In genomic region chr19:54186934-54187381, GRCh38 we compare ENCODE assay signal across 12 cellular contexts. TPM values are rescaled to one million over a fixed set of nuclear protein-coding genes. Genes with fewer than 3 reads are reported as not detected.
A peak's percentile ranks its signal among the peaks of the same experiment; 100 is the strongest.
DNase-seq lines count a peak whose midpoint lies in the region; ATAC-seq, FAIRE-seq and TF ChIP-seq lines count a peak whose summit lies in the region.
"Had no signal": no experiment of that assay in that cellular context is flagged by ENCODE, and none has a peak within 500 bp of the region (broad histone marks: within the 10 kb centered on the region; RNA-seq: fewer than 3 reads in every experiment).

No MANE protein-coding gene starts in this region.

- H3K4me3 Mint-ChIP-seq in astrocyte (ENCODE audit: unreplicated experiment): peak overlapping the region; percentile 94
- H3K4me3 Mint-ChIP-seq in naive B cell: peak overlapping the region in 6 of 8 donors; percentile 22 to 99 (median 84)

- TF ChIP-seq RAD21 in A549 (conservative IDR thresholded peaks at IDR 0.05 in 1 of 2, IDR thresholded peaks at IDR 0.05 in 1 of 2): no peak

- H3K4me2 ChIP-seq in A549: peak overlapping the region; percentile 79; the same call in 1 of the 3 replicates
- no peak overlapping the region for H3K4me2 ChIP-seq in astrocyte (ENCODE audit: low read length)

- H3K4me1 ChIP-seq in A549 (peaks cover 16% of the 10 kb centered on the region), astrocyte (ENCODE audit: insufficient read depth, low read length) (peaks cover 11% of the 10 kb centered on the region)
- H3K4me1 ChIP-seq in effector memory CD4-positive, alpha-beta T cell (ENCODE audit: control insufficient read depth, insufficient read depth, low read length, poor library complexity, severe bottlenecking): peaks cover 20% of the 10 kb centered on the region

- H3K4me1 Mint-ChIP-seq in astrocyte (ENCODE audit: low read depth, unreplicated experiment) (no peaks in the 10 kb centered on the region), naive B cell (peaks cover 23 to 29% (median 28%) of the 10 kb centered on the region in 3 donors)

- peak overlapping the region in 1 of 2 experiments; percentile 31; a peak in 2 of 6 replicates for H3K27ac ChIP-seq in A549
- H3K27ac ChIP-seq in astrocyte (ENCODE audit: low read depth, low read length): no peak overlapping the region
- H3K27ac ChIP-seq in effector memory CD4-positive, alpha-beta T cell (ENCODE audit: insufficient read depth, low read length, poor library complexity, severe bottlenecking): no peak overlapping the region

- ATAC-seq in A549: no peak
- no peak for ATAC-seq in naive B cell (ENCODE audit: low read depth in 2 of 2)
- ATAC-seq: left lung had no signal

- FAIRE-seq in A549 (lab: Jason Lieb, UNC) (no peak), astrocyte (lab: Jason Lieb, UNC) (no peak)

- H3K4me3 ChIP-seq in A549: no peak overlapping the region
- H3K4me3 ChIP-seq in H7 (ENCODE audit: insufficient read depth, low read depth, low read length): no peak overlapping the region
- no peak overlapping the region for H3K4me3 ChIP-seq in astrocyte (ENCODE audit: insufficient read depth, low read depth, low read length)
- H3K4me3 ChIP-seq in effector memory CD4-positive, alpha-beta T cell (ENCODE audit: insufficient read depth, low read depth, low read length, poor library complexity, severe bottlenecking): no peak overlapping the region
- H3K4me3 ChIP-seq: HAP-1 had no signal

- H2AFZ ChIP-seq in astrocyte (ENCODE audit: low read depth, low read length): no peak overlapping the region

- H3K9ac ChIP-seq in astrocyte (ENCODE audit: low read length): no peak overlapping the region

- CTCF ChIA-PET in A549 (lab: Yijun Ruan, JAX): interaction anchor here (1.1 to 17.2 kb wide), 4 partner anchors 8 to 204 kb away, joined by 3 to 295 read pairs (median 6); partner anchors contain the start of gene TMC4

- intact Hi-C loops in posterior vena cava (cut with DNase I): no loop called here

- DNase-seq in A549 (ENCODE audit: low read depth in 1 of 2, low spot score in 1 of 2) (no peak), H7 (peak; percentile 4), astrocyte (ENCODE audit: low read depth) (no peak), naive B cell (no peak), posterior vena cava (ENCODE audit: low spot score) (no peak), MV-4-11 (lab: John Stamatoyannopoulos, UW) (no peak), DMS114 treated with DMSO at 0.1 percent for 48 hours (lab: John Stamatoyannopoulos, UW; ENCODE audit: unreplicated experiment) (no peak)
- DNase-seq in effector memory CD4-positive, alpha-beta T cell: no peak
- DNase-seq: effector CD8-positive, alpha-beta T cell; NCI-H226 had no signal

- H3K9me3 Mint-ChIP-seq in astrocyte (ENCODE audit: unreplicated experiment) (no peaks in the 10 kb centered on the region), naive B cell (no peaks in the 10 kb centered on the region)

- TF ChIP-seq CTCF in A549 (IDR thresholded peaks at IDR 0.05) (no peak), astrocyte (IDR thresholded peaks at IDR 0.05; ENCODE audit: insufficient read depth, low read depth, low read length) (no peak)

- peaks cover 31% of the 10 kb centered on the region for H3K79me2 ChIP-seq in astrocyte (ENCODE audit: insufficient read depth, low read length)

- H3K27ac Mint-ChIP-seq in astrocyte (ENCODE audit: unreplicated experiment) (peak overlapping the region; percentile 26), naive B cell (peak overlapping the region in 2 of 6 donors; percentile 63 to 99)

- TF ChIP-seq POLR2A in A549 (IDR thresholded peaks at IDR 0.05; ENCODE audit: low read length): no peak

- no peaks in the 10 kb centered on the region for H3K9me3 ChIP-seq in A549
- H3K9me3 ChIP-seq in astrocyte (ENCODE audit: insufficient read depth, low read depth, low read length): no peaks in the 10 kb centered on the region
- H3K9me3 ChIP-seq in effector memory CD4-positive, alpha-beta T cell (ENCODE audit: control insufficient read depth, low read length): no peaks in the 10 kb centered on the region
- H3K9me3 ChIP-seq: HAP-1, left lung had no signal

- 90% methylated on average over 11 of the region's 11 CpGs for WGBS in A549 (ENCODE audit: missing lambda C conversion rate)

- H3K27me3 Mint-ChIP-seq in astrocyte (ENCODE audit: low read depth, unreplicated experiment) (no peaks in the 10 kb centered on the region), naive B cell (no peaks in the 10 kb centered on the region)

- POLR2A ChIA-PET in A549 (lab: Yijun Ruan, JAX): interaction anchor here (0.7 to 1.0 kb wide), 2 partner anchors 13 to 14 kb away, joined by 3 read pairs; partner anchors contain the start of gene TMC4

- H3K36me3 ChIP-seq in H7 (replicated peaks; ENCODE audit: control insufficient read depth, insufficient read depth, low read length) (peaks cover 10% of the 10 kb centered on the region), astrocyte (ENCODE audit: insufficient read depth, low read length) (no peaks in the 10 kb centered on the region)
- no peaks in the 10 kb centered on the region for H3K36me3 ChIP-seq in effector memory CD4-positive, alpha-beta T cell (ENCODE audit: control insufficient read depth, insufficient read depth, low read length)

- H3K36me3 Mint-ChIP-seq in astrocyte (ENCODE audit: low read depth, unreplicated experiment) (peaks cover 7% of the 10 kb centered on the region), naive B cell (no peaks in the 10 kb centered on the region)

- peaks cover 28% of the 10 kb centered on the region for H4K20me1 ChIP-seq in astrocyte (ENCODE audit: insufficient read depth, low read length)

- no peaks in the 10 kb centered on the region for H3K27me3 ChIP-seq in H7 (ENCODE audit: control insufficient read depth, insufficient read depth, low read length)
- no peaks in the 10 kb centered on the region for H3K27me3 ChIP-seq in astrocyte (ENCODE audit: insufficient read depth, low read length)
- H3K27me3 ChIP-seq in effector memory CD4-positive, alpha-beta T cell (replicated peaks; ENCODE audit: control insufficient read depth, insufficient read depth, low read length, poor library complexity, severe bottlenecking): no peaks in the 10 kb centered on the region
- H3K27me3 ChIP-seq: left lung had no signal

- TF ChIP-seq EP300 in A549 (IDR thresholded peaks at IDR 0.05): no peak

TF ChIP-seq in A549, 52 proteins besides CTCF, POLR2A, EP300 and RAD21 (continues in another document):
- TF ChIP-seq HOXB13 (CRISPR knock-in tag; IDR thresholded peaks at IDR 0.05; ENCODE audit: low read depth): no peak

RNA-seq across cellular contexts. Expression of gene MBOAT7, which starts 2.4 kb away (rescaled TPM):
- polyA plus RNA-seq in A549 (2011; rRNA removed) (42.1 and 52.4 TPM in 2 replicates), A549 (2017; fragmentation: RNase III; extraction: RNeasy Plus Mini Kit Qiagen cat#74134 plus additional on column Dnase treatment) (129 to 142 TPM (median 133 TPM) in 3 replicates), naive B cell (ENCODE audit: low read depth in 6 of 6) (10 to 100 TPM in 4 of 6 donors, 1 to 10 TPM in 2; 7.0 to 13.5 (median 11.3) TPM)
- polyA plus RNA-seq in A549 (2012; cell fraction: cytosol; rRNA removed): 81.6 and 121 TPM in 2 replicates
- 201 and 292 TPM in 2 replicates for polyA plus RNA-seq in A549 (2012; cell fraction: nucleus; rRNA removed)
- 29.0 and 46.8 TPM in 2 replicates for polyA minus RNA-seq in A549 (2011; rRNA and poly(A)+ RNA removed)
- total RNA-seq in H7 (2014; rRNA removed; shearing (Covaris generic)): 76.6 and 88.1 TPM in 2 replicates
- total RNA-seq in astrocyte (145 and 162 TPM in 2 replicates), posterior vena cava (10 to 100 TPM; 29.0 to 38.6 TPM)

RNA-seq across cellular contexts. Expression of gene TSEN34, which starts 4.2 kb away (rescaled TPM):
- 53.4 and 61.1 TPM in 2 replicates for polyA plus RNA-seq in A549 (2011; rRNA removed)
- 140 and 185 TPM in 2 replicates for polyA plus RNA-seq in A549 (2012; cell fraction: cytosol; rRNA removed)
- polyA plus RNA-seq in A549 (2012; cell fraction: nucleus; rRNA removed): 146 and 170 TPM in 2 replicates
- 79.0 to 90.9 TPM (median 87.7 TPM) in 3 replicates for polyA plus RNA-seq in A549 (2017; fragmentation: RNase III; extraction: RNeasy Plus Mini Kit Qiagen cat#74134 plus additional on column Dnase treatment)
- 41.8 and 48.8 TPM in 2 replicates for polyA minus RNA-seq in A549 (2011; rRNA and poly(A)+ RNA removed)
- total RNA-seq in H7 (2014; rRNA removed; shearing (Covaris generic)): 76.9 and 87.8 TPM in 2 replicates
- 50.1 and 52.6 TPM in 2 replicates for total RNA-seq in astrocyte
- 10 to 100 TPM; 22.3 to 40.0 (median 32.1) TPM for polyA plus RNA-seq in naive B cell (ENCODE audit: low read depth in 6 of 6)
- total RNA-seq in posterior vena cava: 10 to 100 TPM; 17.3 to 24.5 TPM

RNA-seq across cellular contexts. Expression of gene RPS9, which starts 13.7 kb away (rescaled TPM):
- polyA plus RNA-seq in A549 (2011; rRNA removed): 1,440 and 1,504 TPM in 2 replicates
- polyA plus RNA-seq in A549 (2012; cell fraction: cytosol; rRNA removed): 3,796 and 3,897 TPM in 2 replicates
- polyA plus RNA-seq in A549 (2012; cell fraction: nucleus; rRNA removed): 2,499 and 2,687 TPM in 2 replicates
- 1,990 to 2,154 TPM (median 2,057 TPM) in 3 replicates for polyA plus RNA-seq in A549 (2017; fragmentation: RNase III; extraction: RNeasy Plus Mini Kit Qiagen cat#74134 plus additional on column Dnase treatment)
- polyA minus RNA-seq in A549 (2011; rRNA and poly(A)+ RNA removed): 521 and 525 TPM in 2 replicates
- total RNA-seq in H7 (2014; rRNA removed; shearing (Covaris generic)): 3,283 and 3,663 TPM in 2 replicates
- 685 and 779 TPM in 2 replicates for total RNA-seq in astrocyte
- polyA plus RNA-seq in naive B cell (ENCODE audit: low read depth in 6 of 6): 1,000 to 10,000 TPM in 3 of 6 donors, 100 to 1,000 TPM in 3; 849 to 1,278 (median 1,006) TPM
- total RNA-seq in posterior vena cava: 1,000 to 10,000 TPM in 1 of 2 donors, 100 to 1,000 TPM in 1; 777 to 1,026 TPM

RNA-seq across cellular contexts. Expression of gene TMC4, which starts 14.0 kb away (rescaled TPM):
- polyA plus RNA-seq in A549 (2011; rRNA removed) (0.61 and 0.84 TPM in 2 replicates), A549 (2017; fragmentation: RNase III; extraction: RNeasy Plus Mini Kit Qiagen cat#74134 plus additional on column Dnase treatment) (0.85 to 1.5 TPM (median 1.2 TPM) in 3 replicates), naive B cell (ENCODE audit: low read depth in 6 of 6) (not detected)
- 0.93 and 1.1 TPM in 2 replicates for polyA plus RNA-seq in A549 (2012; cell fraction: cytosol; rRNA removed)
- 2.6 and 2.9 TPM in 2 replicates for polyA plus RNA-seq in A549 (2012; cell fraction: nucleus; rRNA removed)
- polyA minus RNA-seq in A549 (2011; rRNA and poly(A)+ RNA removed): 0.15 and 0.29 TPM in 2 replicates
- total RNA-seq in H7 (2014; rRNA removed; shearing (Covaris generic)): 1.9 and 2.8 TPM in 2 replicates
- total RNA-seq in astrocyte (0.94 and 1.9 TPM in 2 replicates), posterior vena cava (1 to 10 TPM; 1.1 to 1.4 TPM)

RNA-seq across cellular contexts. Expression of gene LENG1, which starts 27.4 kb away (rescaled TPM):
- 6.8 and 13.3 TPM in 2 replicates for polyA plus RNA-seq in A549 (2011; rRNA removed)
- 6.9 and 8.1 TPM in 2 replicates for polyA plus RNA-seq in A549 (2012; cell fraction: cytosol; rRNA removed)
- 4.8 and 5.1 TPM in 2 replicates for polyA plus RNA-seq in A549 (2012; cell fraction: nucleus; rRNA removed)
- 11.1 to 13.9 TPM (median 13.8 TPM) in 3 replicates for polyA plus RNA-seq in A549 (2017; fragmentation: RNase III; extraction: RNeasy Plus Mini Kit Qiagen cat#74134 plus additional on column Dnase treatment)
- 1.1 and 1.2 TPM in 2 replicates for polyA minus RNA-seq in A549 (2011; rRNA and poly(A)+ RNA removed)
- 3.6 and 4.7 TPM in 2 replicates for total RNA-seq in H7 (2014; rRNA removed; shearing (Covaris generic))
- total RNA-seq in astrocyte: 4.1 and 4.8 TPM in 2 replicates
- polyA plus RNA-seq in naive B cell (ENCODE audit: low read depth in 6 of 6): 10 to 100 TPM in 5 of 6 donors, 1 to 10 TPM in 1; 9.3 to 15.3 (median 12.0) TPM
- 1 to 10 TPM; 4.7 to 6.2 TPM for total RNA-seq in posterior vena cava
